ENCODE assay signal across 11 cellular contexts in the genomic region with DNA sequence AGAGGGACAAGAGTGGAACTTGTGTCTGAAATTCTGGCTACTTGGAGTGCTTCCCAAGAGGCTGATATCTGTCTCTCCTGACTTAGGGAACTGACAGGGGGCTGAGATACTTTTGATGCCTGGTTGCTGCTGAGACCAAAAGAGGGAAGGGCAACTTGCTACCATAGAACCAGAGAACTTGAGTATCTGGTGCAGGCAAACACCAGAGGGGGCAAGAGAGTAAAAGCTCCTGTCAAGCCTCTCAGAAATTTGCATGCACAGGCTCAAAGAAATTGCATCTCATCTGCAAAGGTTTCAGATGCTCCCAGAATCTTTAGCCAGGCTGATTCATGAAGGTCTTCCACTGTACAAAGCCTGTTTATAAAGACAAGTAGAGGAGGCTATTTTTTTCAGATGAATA.
DNase-seq lines count a peak whose midpoint lies in the region; ATAC-seq lines count a peak whose summit lies in the region.
"Had no signal": no experiment of that assay in that cellular context is flagged by ENCODE, and none has a peak within 500 bp of the region (broad histone marks: within the 10 kb centered on the region; RNA-seq: fewer than 3 reads in every experiment).

No MANE protein-coding gene starts in this region.

- no peak overlapping the region for H3K27ac ChIP-seq in iPS DF 6.9 (ENCODE audit: low read length)

- no peaks in the 10 kb centered on the region for H3K27me3 ChIP-seq in iPS DF 6.9 (ENCODE audit: control insufficient read depth, insufficient read depth, low read length)

- H3K4me3 ChIP-seq in iPS DF 6.9 (ENCODE audit: low read length), result no peak overlapping the region

- H3K36me3 ChIP-seq in iPS DF 6.9 (ENCODE audit: control insufficient read depth, insufficient read depth, low read length), result no peaks in the 10 kb centered on the region

- ATAC-seq in GM18870 (IDR thresholded peaks at IDR 0.05; ENCODE audit: unreplicated experiment) (no peak), GM21381 (IDR thresholded peaks at IDR 0.05; ENCODE audit: unreplicated experiment) (no peak)
- ATAC-seq: left ventricle myocardium superior had no signal

- no peaks in the 10 kb centered on the region for H3K4me1 ChIP-seq in iPS DF 6.9 (ENCODE audit: control insufficient read depth, insufficient read depth, low read length)

- no peaks in the 10 kb centered on the region for H3K9me3 ChIP-seq in iPS DF 6.9 (ENCODE audit: control insufficient read depth, insufficient read depth, low read length)

- peak; percentile 16 to 48 for DNase-seq in AML-193 (lab: John Stamatoyannopoulos, UW)
- DNase-seq in HT1080 (ENCODE audit: low read depth), result peak; percentile 28
- peak; percentile 22 for DNase-seq in UCSD-AML1 (lab: John Stamatoyannopoulos, UW; ENCODE audit: unreplicated experiment)
- DNase-seq in iPS DF 6.9 (ENCODE audit: low read depth, low spot score), result peak; percentile 20
- no peak for DNase-seq in mucosa of gallbladder (ENCODE audit: low spot score)
- DNase-seq in stimulated activated CD4-positive, alpha-beta T cell treated with anti-CD3 and anti-CD28 coated beads, Interleukin-1b, Interleukin-23, amount 100 ng/mL, for 48 hours, result no peak
- DNase-seq: activated CD4-positive, CD25-positive, alpha-beta regulatory T cell; left ventricle myocardium superior; MV-4-11 had no signal

Comparison
In these comparisons a context has a peak if more than half of its experiments do, and no peak if none do; other contexts are left out.
1. DNase-seq: peak in AML-193 (2 of 2), HT1080 (single experiment), UCSD-AML1 (single experiment) and iPS DF 6.9 (single experiment); none in mucosa of gallbladder (single experiment) and stimulated activated CD4-positive, alpha-beta T cell treated with anti-CD3 and anti-CD28 coated beads, Interleukin-1b, Interleukin-23, amount 100 ng/mL, for 48 hours (single experiment).